Comparison of ENCODE assay signal across 8 cellular contexts in the genomic region with DNA sequence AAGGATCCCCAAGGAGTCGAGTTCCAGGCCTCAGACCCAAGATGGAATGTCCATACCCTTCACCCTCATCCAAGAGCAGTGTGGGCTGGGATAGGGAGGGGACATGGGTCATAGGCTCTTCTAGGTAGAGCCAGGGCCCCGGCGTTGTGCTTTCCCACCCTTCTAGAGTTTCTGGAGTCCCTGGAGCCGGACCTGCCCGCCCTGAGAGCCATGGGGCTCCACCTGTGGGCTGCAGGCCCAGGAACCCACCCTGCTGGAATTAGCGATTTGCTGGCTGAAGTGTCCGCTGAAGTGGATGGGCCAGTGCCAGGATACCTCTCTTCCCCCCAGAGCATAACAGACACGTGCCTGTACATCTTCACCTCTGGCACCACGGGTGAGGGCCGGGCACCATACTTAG. TPM values are rescaled to one million over a fixed set of nuclear protein-coding genes. Genes with fewer than 3 reads are reported as not detected.
DNase-seq lines count a peak whose midpoint lies in the region; ATAC-seq and TF ChIP-seq lines count a peak whose summit lies in the region.

No MANE protein-coding gene starts in this region.

- DNase-seq in HL-60 (ENCODE audit: low read depth in 1 of 2, low spot score in 1 of 2): no peak
- DNase-seq in HK-2 (ENCODE audit: unreplicated experiment): no peak
- DNase-seq in 8988T: no peak

- H3K27me3 ChIP-seq in HL-60 (ENCODE audit: insufficient read depth, poor library complexity, severe bottlenecking) (no peaks in the 10 kb centered on the region), iPS-15b (ENCODE audit: control insufficient read depth, insufficient read depth, low read length) (no peaks in the 10 kb centered on the region)

- TF ChIP-seq CTCF in HL-60 (IDR thresholded peaks at IDR 0.05; ENCODE audit: insufficient read depth, low read length): no peak

- peaks cover 15% of the 10 kb centered on the region for H3K4me1 ChIP-seq in iPS-15b (ENCODE audit: control insufficient read depth, insufficient read depth, low read length)

- no peak overlapping the region for H3K27ac ChIP-seq in HL-60 (replicated peaks)

- H3K27ac Mint-ChIP-seq in activated T-helper 17 cell treated with anti-CD3 and anti-CD28 coated beads, Interleukin-2, amount 50 U/mL, for 72 hours: peak overlapping the region; percentile 66
- H3K27ac Mint-ChIP-seq in stimulated activated memory B cell treated with anti-CD40 and anti-IgM and Interleukin-4, amounts not matched to agents 10 μg/mL and 1 μg/mL and 100 μg/mL, for 72 hours: no peak overlapping the region

- ATAC-seq in activated T-helper 17 cell treated with anti-CD3 and anti-CD28 coated beads, Interleukin-2, amount 50 U/mL, for 72 hours (replicated peaks): no peak
- ATAC-seq in stimulated activated memory B cell treated with anti-CD40 and anti-IgM and Interleukin-4, amounts not matched to agents 10 μg/mL and 1 μg/mL and 100 μg/mL, for 72 hours: no peak
- ATAC-seq in HG02973 (IDR thresholded peaks at IDR 0.05; ENCODE audit: unreplicated experiment) (no peak), HG03520 (IDR thresholded peaks at IDR 0.05; ENCODE audit: unreplicated experiment) (no peak)

- peaks cover 4% of the 10 kb centered on the region for H3K4me1 Mint-ChIP-seq in activated T-helper 17 cell treated with anti-CD3 and anti-CD28 coated beads, Interleukin-2, amount 50 U/mL, for 72 hours
- H3K4me1 Mint-ChIP-seq in stimulated activated memory B cell treated with anti-CD40 and anti-IgM and Interleukin-4, amounts not matched to agents 10 μg/mL and 1 μg/mL and 100 μg/mL, for 72 hours: peaks cover 37% of the 10 kb centered on the region

- peaks cover 28% of the 10 kb centered on the region for H3K36me3 Mint-ChIP-seq in activated T-helper 17 cell treated with anti-CD3 and anti-CD28 coated beads, Interleukin-2, amount 50 U/mL, for 72 hours (ENCODE audit: low read depth)
- H3K36me3 Mint-ChIP-seq in stimulated activated memory B cell treated with anti-CD40 and anti-IgM and Interleukin-4, amounts not matched to agents 10 μg/mL and 1 μg/mL and 100 μg/mL, for 72 hours: peaks cover 18% of the 10 kb centered on the region

- H3K36me3 ChIP-seq in iPS-15b (ENCODE audit: control insufficient read depth, insufficient read depth, low read length): peaks cover 25% of the 10 kb centered on the region

- H3K9me3 Mint-ChIP-seq in activated T-helper 17 cell treated with anti-CD3 and anti-CD28 coated beads, Interleukin-2, amount 50 U/mL, for 72 hours: no peaks in the 10 kb centered on the region
- no peaks in the 10 kb centered on the region for H3K9me3 Mint-ChIP-seq in stimulated activated memory B cell treated with anti-CD40 and anti-IgM and Interleukin-4, amounts not matched to agents 10 μg/mL and 1 μg/mL and 100 μg/mL, for 72 hours

- H3K4me3 ChIP-seq in HL-60 (replicated peaks; ENCODE audit: insufficient read depth, low read length) (peak overlapping the region; percentile 60), iPS-15b (ENCODE audit: low read depth, low read length) (peak overlapping the region; percentile 95)

- no peaks in the 10 kb centered on the region for H3K27me3 Mint-ChIP-seq in activated T-helper 17 cell treated with anti-CD3 and anti-CD28 coated beads, Interleukin-2, amount 50 U/mL, for 72 hours
- H3K27me3 Mint-ChIP-seq in stimulated activated memory B cell treated with anti-CD40 and anti-IgM and Interleukin-4, amounts not matched to agents 10 μg/mL and 1 μg/mL and 100 μg/mL, for 72 hours: no peaks in the 10 kb centered on the region

- H3K4me3 Mint-ChIP-seq in activated T-helper 17 cell treated with anti-CD3 and anti-CD28 coated beads, Interleukin-2, amount 50 U/mL, for 72 hours: peak overlapping the region; percentile 82
- peak overlapping the region; percentile 82 for H3K4me3 Mint-ChIP-seq in stimulated activated memory B cell treated with anti-CD40 and anti-IgM and Interleukin-4, amounts not matched to agents 10 μg/mL and 1 μg/mL and 100 μg/mL, for 72 hours

- no peaks in the 10 kb centered on the region for H3K9me3 ChIP-seq in iPS-15b (ENCODE audit: control insufficient read depth, insufficient read depth, low read length)

- no peak overlapping the region for H3K9ac ChIP-seq in iPS-15b (ENCODE audit: low read depth, low read length)

RNA-seq across cellular contexts. Expression of a gene that starts 1.1 kb away (rescaled TPM):
- 1 to 10 TPM; 9.7 to 9.8 TPM for total RNA-seq in activated T-helper 17 cell treated with anti-CD3 and anti-CD28 coated beads, Interleukin-2, amount 50 U/mL, for 72 hours

RNA-seq across cellular contexts. Expression of a gene that starts 48.5 kb away (rescaled TPM):
- 100 to 1,000 TPM in 1 of 2 donors, 10 to 100 TPM in 1; 49.5 to 103 TPM for total RNA-seq in activated T-helper 17 cell treated with anti-CD3 and anti-CD28 coated beads, Interleukin-2, amount 50 U/mL, for 72 hours
